Comparison of ENCODE assay signal across 17 cellular contexts in genomic region chr18:6478111-6478510, GRCh38.
DNase-seq lines count a peak whose midpoint lies in the region; ATAC-seq and TF ChIP-seq lines count a peak whose summit lies in the region.
"Had no signal": no experiment of that assay in that cellular context is flagged by ENCODE, and none has a peak within 500 bp of the region (broad histone marks: within the 10 kb centered on the region; RNA-seq: fewer than 3 reads in every experiment).

No MANE protein-coding gene starts in this region.

- no peak for ATAC-seq in Right ventricle myocardium superior (ENCODE audit: poor library complexity)
- peak in 5 of 8 donors; percentile 13 to 64 (median 51) for ATAC-seq in heart right ventricle
- ATAC-seq: A549; CD8-positive, alpha-beta T cell had no signal

- H3K9me3 ChIP-seq in left ventricle myocardium inferior (replicated peaks) (no peaks in the 10 kb centered on the region), heart right ventricle (no peaks in the 10 kb centered on the region), right atrium auricular region (no peaks in the 10 kb centered on the region)
- H3K9me3 ChIP-seq: A549; BLaER1 treated with 17β-estradiol and CSF1 and Interleukin-3, amounts not matched to agents 10 nM and 100 nM; Caco-2 had no signal

- H3K4me1 ChIP-seq in left ventricle myocardium inferior = peaks cover 10% of the 10 kb centered on the region
- H3K4me1 ChIP-seq in heart right ventricle = peaks cover 0 to 26% (median 0%) of the 10 kb centered on the region in 9 donors
- H3K4me1 ChIP-seq in right atrium auricular region = peaks cover 0 to 8% of the 10 kb centered on the region in 2 donors
- H3K4me1 ChIP-seq: A549; BLaER1 treated with 17β-estradiol and CSF1 and Interleukin-3, amounts not matched to agents 10 nM and 100 nM; Caco-2 had no signal

- no peaks in the 10 kb centered on the region for H3K36me3 ChIP-seq in left ventricle myocardium inferior
- H3K36me3 ChIP-seq in heart right ventricle = no peaks in the 10 kb centered on the region
- H3K36me3 ChIP-seq in right atrium auricular region = no peaks in the 10 kb centered on the region
- H3K36me3 ChIP-seq: BLaER1 treated with 17β-estradiol and CSF1 and Interleukin-3, amounts not matched to agents 10 nM and 100 nM had no signal

- DNase-seq in Right ventricle myocardium superior (peak; percentile 35), left ventricle myocardium inferior (no peak), heart right ventricle (peak; percentile 20 to 34), right atrium auricular region (ENCODE audit: low spot score) (no peak), posterior vena cava (ENCODE audit: low spot score) (peak; percentile 70), iPS-NIHi11 (ENCODE audit: low spot score) (no peak)
- DNase-seq: AML-193; Caco-2; Calu3; CD4-positive, alpha-beta T cell; CD8-positive, alpha-beta T cell; DMS79 treated with DMSO at 0.1 percent for 48 hours; GF-D8 had no signal

- H3K27ac ChIP-seq in left ventricle myocardium inferior (replicated peaks) (no peak overlapping the region), heart right ventricle (peak overlapping the region in 1 of 10 donors; percentile 19), right atrium auricular region (no peak overlapping the region)
- H3K27ac ChIP-seq: 22Rv1; A549; BLaER1 treated with 17β-estradiol and CSF1 and Interleukin-3, amounts not matched to agents 10 nM and 100 nM; C4-2B had no signal

- H3K27me3 ChIP-seq in left ventricle myocardium inferior (ENCODE audit: low read depth) (peaks cover 6% of the 10 kb centered on the region), heart right ventricle (peaks cover 0 to 4% (median 0%) of the 10 kb centered on the region in 7 donors), right atrium auricular region (no peaks in the 10 kb centered on the region)
- H3K27me3 ChIP-seq: BLaER1 treated with 17β-estradiol and CSF1 and Interleukin-3, amounts not matched to agents 10 nM and 100 nM had no signal

- 40 to 51% methylated on average over 6 of the region's 6 CpGs for WGBS in heart right ventricle, 2 donors

- H3K4me3 ChIP-seq in left ventricle myocardium inferior (no peak overlapping the region), heart right ventricle (no peak overlapping the region), right atrium auricular region (no peak overlapping the region)
- H3K4me3 ChIP-seq: A549; BLaER1 treated with 17β-estradiol and CSF1 and Interleukin-3, amounts not matched to agents 10 nM and 100 nM had no signal

- TF ChIP-seq CTCF in left ventricle myocardium inferior (IDR thresholded peaks at IDR 0.05; ENCODE audit: borderline replicate concordance) = no peak
- TF ChIP-seq CTCF in heart right ventricle (IDR thresholded peaks at IDR 0.05) = no peak
- no peak for TF ChIP-seq CTCF in right atrium auricular region (IDR thresholded peaks at IDR 0.05)

- intact Hi-C loops in Right ventricle myocardium superior (cut with DNase I) = loop anchor here (5.0 kb wide), 1 partner anchor 601 kb away; no protein-coding TSS in a partner anchor
- intact Hi-C loops in left ventricle myocardium inferior (cut with micrococcal nuclease) = no loop called here
- intact Hi-C loops in heart right ventricle (cut with DNase I) = loop anchor here in 1 of 10 donors (5.0 kb wide), 1 partner anchor 66 kb away; the partner anchor contains the start of gene L3MBTL4
- intact Hi-C loops in posterior vena cava (cut with DNase I) = no loop called here

Comparison
In these comparisons a context has a peak if more than half of its experiments do, and no peak if none do; other contexts are left out.
1. DNase-seq: peak in Right ventricle myocardium superior (single experiment), heart right ventricle (2 of 2) and posterior vena cava (single experiment); none in left ventricle myocardium inferior (single experiment), right atrium auricular region (single experiment) and iPS-NIHi11 (single experiment).